10 cellular contexts compared by ENCODE assay signal in the genomic region with DNA sequence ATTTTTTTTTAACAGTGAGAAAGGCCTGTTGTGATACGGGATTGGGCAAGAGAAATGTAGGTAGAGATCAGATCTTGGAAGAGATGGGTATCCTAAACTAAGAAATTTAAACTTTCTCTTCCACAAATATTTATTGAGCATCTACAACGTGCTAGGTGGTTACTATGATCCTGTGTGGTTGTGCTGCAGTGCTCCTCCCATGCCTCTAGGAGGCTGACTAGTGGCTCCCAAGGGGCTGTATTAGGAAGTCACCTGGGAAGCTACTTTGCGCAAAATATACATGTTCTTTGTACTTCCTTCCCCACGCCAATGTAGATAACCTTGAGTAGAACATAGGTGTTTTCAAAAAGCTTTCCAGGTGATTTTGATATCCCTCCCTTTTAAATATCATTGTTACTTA. TPM values are rescaled to one million over a fixed set of nuclear protein-coding genes. Genes with fewer than 3 reads are reported as not detected.
A peak's percentile ranks its signal among the peaks of the same experiment; 100 is the strongest.
DNase-seq lines count a peak whose midpoint lies in the region; ATAC-seq, FAIRE-seq and TF ChIP-seq lines count a peak whose summit lies in the region.
"Had no signal": no experiment of that assay in that cellular context is flagged by ENCODE, and none has a peak within 500 bp of the region (broad histone marks: within the 10 kb centered on the region; RNA-seq: fewer than 3 reads in every experiment).

No MANE protein-coding gene starts in this region.

- H4K20me1 ChIP-seq in GM23338 (replicated peaks; ENCODE audit: insufficient read depth) (no peaks in the 10 kb centered on the region; the same call in 1 of the 2 replicates), GM12878 (ENCODE audit: control insufficient read depth, insufficient read depth) (no peaks in the 10 kb centered on the region)

- H3F3A ChIP-seq in GM23338 (replicated peaks; ENCODE audit: low read depth), result no peaks in the 10 kb centered on the region

- H3K4me2 ChIP-seq in GM23338 (no peak overlapping the region), GM12878 (ENCODE audit: control insufficient read depth, insufficient read depth) (peak overlapping the region; percentile 7; the same call in 1 of the 2 replicates)

- H3K4me3 Mint-ChIP-seq in Calu3 (ENCODE audit: low read depth, unreplicated experiment) (no peak overlapping the region), GM23338 (no peak overlapping the region), nephron progenitor cell (no peak overlapping the region)

- peak; percentile 21 for TF ChIP-seq CTCF in Calu3 (IDR thresholded peaks at IDR 0.05; ENCODE audit: unreplicated experiment)
- peak; percentile 63 to 69 for TF ChIP-seq CTCF in GM23338 (conservative IDR thresholded peaks at IDR 0.05; ENCODE audit: low read depth in 2 of 2)
- TF ChIP-seq CTCF in GM12878 (IDR thresholded peaks at IDR 0.05 in 2 of 3, conservative IDR thresholded peaks at IDR 0.05 in 1 of 3; ENCODE audit: control insufficient read depth in 2 of 3, extremely low read depth in 1 of 3, insufficient read depth in 1 of 3, low read depth in 3 of 3, low read length in 3 of 3), result peak in 2 of 3 experiments; percentile 21 to 39; a peak in 2 of 6 replicates
- TF ChIP-seq CTCF in nephron progenitor cell (IDR thresholded peaks at IDR 0.05), result peak; percentile 7

- H3K4me1 Mint-ChIP-seq in Calu3 (ENCODE audit: low read depth, unreplicated experiment) (peaks cover 28% of the 10 kb centered on the region), GM23338 (peaks cover 47% of the 10 kb centered on the region), nephron progenitor cell (peaks cover 16% of the 10 kb centered on the region)

- no peaks in the 10 kb centered on the region for H3K9me2 ChIP-seq in GM23338 (ENCODE audit: insufficient read depth)

- TF ChIP-seq POLR2A in GM12878 (IDR thresholded peaks at IDR 0.05; ENCODE audit: low read depth, low read length), result no peak

- H3K27me3 ChIP-seq in GM23338 (ENCODE audit: insufficient read depth) (no peaks in the 10 kb centered on the region), GM12878 (replicated peaks in 1 of 2; ENCODE audit: control insufficient read depth in 2 of 2, insufficient read depth in 2 of 2, low read length in 1 of 2) (no peaks in the 10 kb centered on the region), aorta (ENCODE audit: control insufficient read depth in 1 of 2, insufficient read depth in 2 of 2, low read length in 1 of 2) (no peaks in the 10 kb centered on the region)

- intact Hi-C loops in Calu3 (cut with micrococcal nuclease; ENCODE audit: unreplicated experiment) (no loop called here), GM12878 (cut with micrococcal nuclease; ENCODE audit: unreplicated experiment) (no loop called here), aorta (cut with DNase I) (no loop called here)

- WGBS in GM12878 (ENCODE audit: insufficient coverage, insufficient replicate concordance, low lambda C conversion rate, missing lambda C conversion rate), result 37% methylated on average over 4 of the region's 4 CpGs
- 98% methylated on average over 4 of the region's 4 CpGs for WGBS in aorta, 2 donors

- H3K9ac ChIP-seq in GM12878 (ENCODE audit: control insufficient read depth, insufficient read depth, low read length), result no peak overlapping the region

- in situ Hi-C loops in GM12878 (cut with MboI), result no loop called here

- FAIRE-seq in GM12878 (lab: Jason Lieb, UNC), result no peak

- H2AFZ ChIP-seq in GM23338 (no peak overlapping the region), GM12878 (ENCODE audit: control insufficient read depth, low read depth, low read length) (no peak overlapping the region)

- peaks cover 35% of the 10 kb centered on the region for H3K4me1 ChIP-seq in GM23338 (ENCODE audit: insufficient read depth)
- H3K4me1 ChIP-seq in GM12878 (ENCODE audit: control insufficient read depth, insufficient read depth, low read length), result peaks cover 51% of the 10 kb centered on the region
- peaks cover 3 to 8% of the 10 kb centered on the region in 2 donors for H3K4me1 ChIP-seq in aorta (ENCODE audit: control insufficient read depth in 1 of 2, insufficient read depth in 2 of 2, low read length in 2 of 2)

- POLR2A ChIA-PET in GM12878 (lab: Charles Lee), result interaction anchor here (0.8 to 6.6 kb wide), 6 partner anchors 13 to 61 kb away, joined by 3 to 47 read pairs (median 3); a partner anchor contains a TSS

- H3K9me3 Mint-ChIP-seq in Calu3 (ENCODE audit: low read depth, unreplicated experiment), result no peaks in the 10 kb centered on the region
- no peaks in the 10 kb centered on the region for H3K9me3 Mint-ChIP-seq in GM23338
- no peaks in the 10 kb centered on the region for H3K9me3 Mint-ChIP-seq in nephron progenitor cell

- H3K36me3 ChIP-seq in GM23338 (ENCODE audit: insufficient read depth), result no peaks in the 10 kb centered on the region
- H3K36me3 ChIP-seq in GM12878 (ENCODE audit: control insufficient read depth in 2 of 2, insufficient read depth in 2 of 2, low read length in 1 of 2), result peaks cover 0 to 4% of the 10 kb centered on the region in 2 experiments; a peak in 2 of 4 replicates
- no peaks in the 10 kb centered on the region for H3K36me3 ChIP-seq in aorta (ENCODE audit: control insufficient read depth in 1 of 2, insufficient read depth in 2 of 2, low read length in 1 of 2)

- H3K4me3 ChIP-seq in GM23338 (no peak overlapping the region), GM12878 (no peak overlapping the region), aorta (ENCODE audit: low read length in 2 of 2) (no peak overlapping the region)

- H3K27ac Mint-ChIP-seq in Calu3 (ENCODE audit: unreplicated experiment) (no peak overlapping the region), GM23338 (no peak overlapping the region; the same call in 1 of the 2 replicates), nephron progenitor cell (no peak overlapping the region)

- CTCF ChIA-PET in Calu3 (lab: Charles Lee), result interaction anchor here (0.5 to 1.2 kb wide), 3 partner anchors 10 to 178 kb away, joined by 3 to 4 read pairs (median 3); no protein-coding TSS in a partner anchor
- CTCF ChIA-PET in GM12878 (lab: Yijun Ruan, JAX), result interaction anchor here (1.0 to 8.4 kb wide), 14 partner anchors 10 to 536 kb away, joined by 3 to 52 read pairs (median 6); a partner anchor contains a TSS

- RAD21 ChIA-PET in GM12878 (lab: Charles Lee; ENCODE audit: unreplicated experiment), result interaction anchor here (0.8 to 7.2 kb wide), 15 partner anchors 8 to 68 kb away, joined by 3 to 75 read pairs (median 4); a partner anchor contains a TSS

- SMC1A ChIA-PET in GM12878 (lab: Charles Lee; ENCODE audit: uncharacterized antibody, unreplicated experiment), result interaction anchor here (0.5 to 11.6 kb wide), 16 partner anchors 11 to 843 kb away, joined by 3 to 133 read pairs (median 8); a partner anchor contains a TSS

- ATAC-seq in GM23338, result peak; percentile 92
- ATAC-seq in GM12878, result peak; percentile 10; the same call in 1 of the 3 replicates
- ATAC-seq in aorta (ENCODE audit: low FRiP score), result no peak
- ATAC-seq: left ventricle myocardium superior had no signal

- H3K9me3 ChIP-seq in GM12878 (replicated peaks; ENCODE audit: control insufficient read depth, insufficient read depth, low read length) (no peaks in the 10 kb centered on the region), aorta (ENCODE audit: control insufficient read depth, low read length) (no peaks in the 10 kb centered on the region)

- TF ChIP-seq EP300 in GM12878 (IDR thresholded peaks at IDR 0.05; ENCODE audit: borderline replicate concordance in 1 of 2, control insufficient read depth in 1 of 2, low read depth in 2 of 2, low read length in 2 of 2), result no peak

- peaks cover 11% of the 10 kb centered on the region for H3K36me3 Mint-ChIP-seq in Calu3 (ENCODE audit: insufficient read depth, unreplicated experiment)
- H3K36me3 Mint-ChIP-seq in GM23338 (ENCODE audit: low read depth), result no peaks in the 10 kb centered on the region
- peaks cover 30% of the 10 kb centered on the region for H3K36me3 Mint-ChIP-seq in nephron progenitor cell (ENCODE audit: low read depth)

- H3K27ac ChIP-seq in GM23338 (ENCODE audit: low read depth) (no peak overlapping the region), GM12878 (ENCODE audit: control insufficient read depth, insufficient read depth) (no peak overlapping the region), aorta (ENCODE audit: low read depth in 1 of 2, low read length in 2 of 2) (no peak overlapping the region)

- H3K27me3 Mint-ChIP-seq in Calu3 (ENCODE audit: unreplicated experiment), result no peaks in the 10 kb centered on the region
- H3K27me3 Mint-ChIP-seq in GM23338 (ENCODE audit: insufficient read depth, low read depth, poor library complexity), result peaks cover 5% of the 10 kb centered on the region
- H3K27me3 Mint-ChIP-seq in nephron progenitor cell (ENCODE audit: low read depth, poor library complexity), result no peaks in the 10 kb centered on the region

- DNase-seq in Calu3 (no peak), GM23338 (ENCODE audit: low spot score) (peak; percentile 70), GM12878 (ENCODE audit: low read depth, low spot score) (no peak), nephron progenitor cell (no peak), aorta (no peak), NCI-H1417 treated with DMSO at 0.1 percent for 48 hours (lab: John Stamatoyannopoulos, UW) (no peak), NCI-H774 (lab: John Stamatoyannopoulos, UW) (no peak)
- DNase-seq: activated naive CD4-positive, alpha-beta T cell; left ventricle myocardium superior; retina had no signal

- H3K79me2 ChIP-seq in GM23338 (replicated peaks; ENCODE audit: insufficient read depth) (no peaks in the 10 kb centered on the region), GM12878 (ENCODE audit: control insufficient read depth, insufficient read depth, low read length) (peaks cover 95% of the 10 kb centered on the region)

- BruUV-seq in Calu3 (replicated peaks; lab: Mats Ljungman, UMichigan) (no TSS peak), GM12878 (replicated peaks; lab: Mats Ljungman, UMichigan) (no TSS peak)

- TF ChIP-seq RAD21 in GM12878 (IDR thresholded peaks at IDR 0.05; ENCODE audit: insufficient read depth, low read depth, low read length), result no peak

RNA-seq across cellular contexts. Expression of a gene that starts 27.2 kb away (rescaled TPM):
- total RNA-seq in Calu3 (2022) (70.7 and 80.8 TPM in 2 replicates), GM12878 (2014; rRNA removed) (47.1 and 49.8 TPM in 2 replicates), GM12878 (2014; rRNA removed; fragmentation: Illumina TruSeq; extraction: Trizol) (58.8 and 61.3 TPM in 2 replicates), GM12878 (2021) (64.5 and 65.1 TPM in 2 replicates), aorta (10 to 100 TPM; 46.9 to 60.0 TPM)
- 9.7 and 22.5 TPM in 2 replicates for total RNA-seq in GM23338 (2014; rRNA removed; shearing (Covaris generic))
- polyA plus RNA-seq in GM23338 (2016; fragmentation: Nextera tagmentation; extraction: Ambion mirVana) (7.6 and 9.9 TPM in 2 replicates), GM12878 (2011; rRNA removed) (50.3 and 54.0 TPM in 2 replicates), GM12878 (2014; fragmentation: Illumina TruSeq; extraction: Trizol) (52.6 and 58.7 TPM in 2 replicates), GM12878 (2014; fragmentation: Nextera tagmentation; extraction: Ambion mirVana) (10 to 100 TPM; 23.8 to 45.7 TPM), GM12878 (2014; rRNA removed) (30.1 and 31.9 TPM in 2 replicates), GM12878 (2016; fragmentation: Nextera tagmentation; extraction: Ambion mirVana) (10 to 100 TPM; 48.0 to 54.0 TPM), aorta (10 to 100 TPM; 16.3 to 28.9 TPM)
- 459 and 461 TPM in 2 replicates for total RNA-seq in GM12878 (2013; cell fraction: nucleolus; rRNA removed)
- 32.8 TPM for polyA plus RNA-seq in GM12878 (2011; ENCODE audit: low read depth)
- 27.3 and 47.7 TPM in 2 replicates for polyA plus RNA-seq in GM12878 (2011; cell fraction: cytosol; rRNA removed)
- polyA plus RNA-seq in GM12878 (2011; cell fraction: nucleus; rRNA removed), result 143 and 189 TPM in 2 replicates
- polyA plus RNA-seq in GM12878 (2012), result 38.6 and 46.2 TPM in 2 replicates
- 82.4 and 103 TPM in 2 replicates for polyA minus RNA-seq in GM12878 (2011; rRNA and poly(A)+ RNA removed)
- 22.2 and 35.9 TPM in 2 replicates for polyA minus RNA-seq in GM12878 (2011; cell fraction: cytosol; rRNA and poly(A)+ RNA removed)
- 103 and 169 TPM in 2 replicates for polyA minus RNA-seq in GM12878 (2011; cell fraction: nucleus; rRNA and poly(A)+ RNA removed)

Comparison
In these comparisons a context has a peak if more than half of its experiments do, and no peak if none do; other contexts are left out.
1. CTCF ChIP-seq: peak in every context shown above with its lines; median percentile 66 in GM23338; 30 in GM12878; 21 in Calu3; 7 in nephron progenitor cell.